ENCODE assay signal across 3 cellular contexts in the genomic region with DNA sequence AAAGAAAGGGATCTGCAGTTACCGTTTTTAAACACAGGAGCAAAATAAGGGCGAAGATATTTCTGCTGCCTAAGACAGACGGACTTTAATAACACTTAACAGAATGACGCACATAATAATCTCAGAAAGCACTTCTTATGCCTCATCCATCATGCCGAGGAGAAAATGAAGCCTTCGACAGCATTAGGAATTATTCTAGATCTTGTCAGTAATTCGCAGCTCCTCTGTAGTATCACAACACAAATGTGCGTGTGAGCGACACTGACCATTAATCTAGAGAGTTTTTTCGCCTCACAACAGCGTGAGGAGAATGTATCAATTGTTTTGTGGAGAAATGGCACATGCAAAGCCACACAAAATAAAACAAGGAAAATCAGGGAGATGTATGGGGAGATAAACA.
TF ChIP-seq lines count a peak whose summit lies in the region.

No MANE protein-coding gene starts in this region.

TF ChIP-seq in A549, 52 proteins besides CTCF, POLR2A, EP300 and RAD21:
- TF ChIP-seq CBX8 (IDR thresholded peaks at IDR 0.05) (peak; percentile 77), JUN (IDR thresholded peaks at IDR 0.05) (no peak)

TF ChIP-seq in H1, 55 proteins besides CTCF, POLR2A, EP300 and RAD21:
- TF ChIP-seq PHF8 (conservative IDR thresholded peaks at IDR 0.05; ENCODE audit: low read depth, low read length) = no peak
- no peak for TF ChIP-seq JUND (IDR thresholded peaks at IDR 0.05; ENCODE audit: low read length)
- no peak for TF ChIP-seq CBX5 (IDR thresholded peaks at IDR 0.05; ENCODE audit: low read depth, low read length)
- TF ChIP-seq TCF12 (IDR thresholded peaks at IDR 0.05; ENCODE audit: low read depth, low read length) = no peak
- TF ChIP-seq CBX8 (IDR thresholded peaks at IDR 0.05; ENCODE audit: borderline replicate concordance, low read depth, low read length) = no peak
- TF ChIP-seq RBBP5 (IDR thresholded peaks at IDR 0.05; ENCODE audit: borderline replicate concordance, low read depth, low read length) = no peak
- TF ChIP-seq HDAC2 (IDR thresholded peaks at IDR 0.05; ENCODE audit: borderline replicate concordance in 1 of 2, low read depth in 2 of 2, low read length in 2 of 2) = no peak

TF ChIP-seq in neural cell, 6 proteins besides CTCF, POLR2A, EP300 and RAD21:
- TF ChIP-seq, protein P1, sequence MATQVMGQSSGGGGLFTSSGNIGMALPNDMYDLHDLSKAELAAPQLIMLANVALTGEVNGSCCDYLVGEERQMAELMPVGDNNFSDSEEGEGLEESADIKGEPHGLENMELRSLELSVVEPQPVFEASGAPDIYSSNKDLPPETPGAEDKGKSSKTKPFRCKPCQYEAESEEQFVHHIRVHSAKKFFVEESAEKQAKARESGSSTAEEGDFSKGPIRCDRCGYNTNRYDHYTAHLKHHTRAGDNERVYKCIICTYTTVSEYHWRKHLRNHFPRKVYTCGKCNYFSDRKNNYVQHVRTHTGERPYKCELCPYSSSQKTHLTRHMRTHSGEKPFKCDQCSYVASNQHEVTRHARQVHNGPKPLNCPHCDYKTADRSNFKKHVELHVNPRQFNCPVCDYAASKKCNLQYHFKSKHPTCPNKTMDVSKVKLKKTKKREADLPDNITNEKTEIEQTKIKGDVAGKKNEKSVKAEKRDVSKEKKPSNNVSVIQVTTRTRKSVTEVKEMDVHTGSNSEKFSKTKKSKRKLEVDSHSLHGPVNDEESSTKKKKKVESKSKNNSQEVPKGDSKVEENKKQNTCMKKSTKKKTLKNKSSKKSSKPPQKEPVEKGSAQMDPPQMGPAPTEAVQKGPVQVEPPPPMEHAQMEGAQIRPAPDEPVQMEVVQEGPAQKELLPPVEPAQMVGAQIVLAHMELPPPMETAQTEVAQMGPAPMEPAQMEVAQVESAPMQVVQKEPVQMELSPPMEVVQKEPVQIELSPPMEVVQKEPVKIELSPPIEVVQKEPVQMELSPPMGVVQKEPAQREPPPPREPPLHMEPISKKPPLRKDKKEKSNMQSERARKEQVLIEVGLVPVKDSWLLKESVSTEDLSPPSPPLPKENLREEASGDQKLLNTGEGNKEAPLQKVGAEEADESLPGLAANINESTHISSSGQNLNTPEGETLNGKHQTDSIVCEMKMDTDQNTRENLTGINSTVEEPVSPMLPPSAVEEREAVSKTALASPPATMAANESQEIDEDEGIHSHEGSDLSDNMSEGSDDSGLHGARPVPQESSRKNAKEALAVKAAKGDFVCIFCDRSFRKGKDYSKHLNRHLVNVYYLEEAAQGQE (IDR thresholded peaks at IDR 0.05; ENCODE audit: borderline replicate concordance) = peak; percentile 77
- no peak for TF ChIP-seq TAF1 (IDR thresholded peaks at IDR 0.05; ENCODE audit: low read depth)
- TF ChIP-seq POLR2AphosphoS5 (IDR thresholded peaks at IDR 0.05) = peak; percentile 78
